Comparison of ENCODE assay signal across 36 cellular contexts in genomic region chr2:168049609-168050008, GRCh38.
"Had no signal": no experiment of that assay in that cellular context is flagged by ENCODE, and none has a peak within 500 bp of the region (broad histone marks: within the 10 kb centered on the region; RNA-seq: fewer than 3 reads in every experiment).

No MANE protein-coding gene starts in this region.

- ATAC-seq: activated CD4-positive, alpha-beta T cell treated with anti-CD3 and anti-CD28 coated beads for 36 hours; activated CD4-positive, CD25-positive, alpha-beta regulatory T cell treated with anti-CD3 and anti-CD28 coated beads, Interleukin-2, amount 50 U/mL, for 24 hours; activated CD8-positive, alpha-beta memory T cell treated with anti-CD3 and anti-CD28 coated beads, Interleukin-2, amount 10 ng/mL, durations not matched to agents 7 days and 5 days; activated CD8-positive, alpha-beta T cell treated with anti-CD3 and anti-CD28 coated beads, Interleukin-2, amount 10 ng/mL, durations not matched to agents 7 days and 5 days; activated naive CD8-positive, alpha-beta T cell treated with anti-CD3 and anti-CD28 coated beads, Interleukin-2, amount 50 U/mL, for 24 hours had no signal

- H3K27me3 Mint-ChIP-seq: activated CD4-positive, alpha-beta memory T cell treated with anti-CD3 and anti-CD28 coated beads, Interleukin-2, amount 10 ng/mL, durations not matched to agents 7 days and 5 days; activated CD4-positive, alpha-beta T cell treated with anti-CD3 and anti-CD28 coated beads for 36 hours; activated CD4-positive, alpha-beta T cell treated with anti-CD3 and anti-CD28 coated beads, Interleukin-2, amount 10 ng/mL, durations not matched to agents 7 days and 5 days; activated CD8-positive, alpha-beta memory T cell treated with anti-CD3 and anti-CD28 coated beads, Interleukin-2, amount 10 ng/mL, durations not matched to agents 7 days and 5 days; activated naive CD4-positive, alpha-beta T cell treated with anti-CD3 and anti-CD28 coated beads, Interleukin-2, amount 10 ng/mL, durations not matched to agents 7 days and 5 days; activated naive CD4-positive, alpha-beta T cell treated with anti-CD3 and anti-CD28 coated beads, Interleukin-2, amount 50 U/mL, for 24 hours; activated naive CD8-positive, alpha-beta T cell; activated naive CD8-positive, alpha-beta T cell treated with anti-CD3 and anti-CD28 coated beads, Interleukin-2, amount 10 ng/mL, durations not matched to agents 7 days and 5 days; activated naive CD8-positive, alpha-beta T cell treated with anti-CD3 and anti-CD28 coated beads, Interleukin-2, amount 50 U/mL, for 24 hours; activated T-cell treated with anti-CD3 and anti-CD28 coated beads, Interleukin-2, amount 50 U/mL, for 24 hours; brain had no signal

- H3K9me3 Mint-ChIP-seq: activated CD4-positive, alpha-beta memory T cell treated with anti-CD3 and anti-CD28 coated beads, Interleukin-2, amount 10 ng/mL, durations not matched to agents 7 days and 5 days; activated CD4-positive, alpha-beta T cell treated with anti-CD3 and anti-CD28 coated beads, Interleukin-2, amount 10 ng/mL, durations not matched to agents 7 days and 5 days; activated naive CD4-positive, alpha-beta T cell treated with anti-CD3 and anti-CD28 coated beads, Interleukin-2, amount 10 ng/mL, durations not matched to agents 7 days and 5 days; activated naive CD4-positive, alpha-beta T cell treated with anti-CD3 and anti-CD28 coated beads, Interleukin-2, amount 50 U/mL, for 24 hours; activated naive CD8-positive, alpha-beta T cell treated with anti-CD3 and anti-CD28 coated beads, Interleukin-2, amount 10 ng/mL, durations not matched to agents 7 days and 5 days; activated naive CD8-positive, alpha-beta T cell treated with anti-CD3 and anti-CD28 coated beads, Interleukin-2, amount 50 U/mL, for 24 hours; activated T-cell treated with anti-CD3 and anti-CD28 coated beads, Interleukin-2, amount 50 U/mL, for 24 hours; activated T-helper 2 cell treated with anti-CD3 and anti-CD28 coated beads, Interferon-gamma antibody, Interleukin-2, Interleukin-4, amounts not matched to agents 10 μg/mL and 5 μg/mL and 100 μg/mL, durations not matched to agents 14 hours and 24 hours and 36 hours; brain; T-helper 1 cell treated with Interleukin-12 subunit alpha and Interleukin-12 subunit beta and Interleukin-4 antibody, amounts not matched to agents 30 μg/mL and 1 μg/mL, for 36 hours; T-helper 2 cell treated with Interferon-gamma antibody and Interleukin-4, amounts not matched to agents 5 μg/mL and 100 μg/mL, for 36 hours; WTC11 had no signal

- H3K9me3 ChIP-seq: ascending aorta had no signal

- H3K4me3 Mint-ChIP-seq: activated CD4-positive, alpha-beta memory T cell treated with anti-CD3 and anti-CD28 coated beads, Interleukin-2, amount 10 ng/mL, durations not matched to agents 7 days and 5 days; activated CD4-positive, alpha-beta T cell treated with anti-CD3 and anti-CD28 coated beads for 36 hours; activated CD4-positive, alpha-beta T cell treated with anti-CD3 and anti-CD28 coated beads, Interleukin-2, amount 10 ng/mL, durations not matched to agents 7 days and 5 days; activated CD8-positive, alpha-beta memory T cell treated with anti-CD3 and anti-CD28 coated beads, Interleukin-2, amount 10 ng/mL, durations not matched to agents 7 days and 5 days; activated CD8-positive, alpha-beta T cell treated with anti-CD3 and anti-CD28 coated beads, Interleukin-2, amount 10 ng/mL, durations not matched to agents 7 days and 5 days; activated naive CD4-positive, alpha-beta T cell treated with anti-CD3 and anti-CD28 coated beads, Interleukin-2, amount 10 ng/mL, durations not matched to agents 7 days and 5 days; activated naive CD4-positive, alpha-beta T cell treated with anti-CD3 and anti-CD28 coated beads, Interleukin-2, amount 50 U/mL, for 24 hours; activated naive CD8-positive, alpha-beta T cell; activated naive CD8-positive, alpha-beta T cell treated with anti-CD3 and anti-CD28 coated beads, Interleukin-2, amount 10 ng/mL, durations not matched to agents 7 days and 5 days; activated naive CD8-positive, alpha-beta T cell treated with anti-CD3 and anti-CD28 coated beads, Interleukin-2, amount 50 U/mL, for 24 hours; activated T-cell treated with anti-CD3 and anti-CD28 coated beads, Interleukin-2, amount 50 U/mL, for 24 hours; brain; T-helper 1 cell treated with Interleukin-12 subunit alpha and Interleukin-12 subunit beta and Interleukin-4 antibody, amounts not matched to agents 30 μg/mL and 1 μg/mL, for 36 hours; T-helper 2 cell treated with Interferon-gamma antibody and Interleukin-4, amounts not matched to agents 5 μg/mL and 100 μg/mL, for 36 hours; WTC11 had no signal

- H3K27ac ChIP-seq: ascending aorta, VCaP had no signal

- H3K4me3 ChIP-seq: ascending aorta had no signal

- DNase-seq: activated CD4-positive, alpha-beta memory T cell treated with anti-CD3 and anti-CD28 coated beads, Interleukin-2, amount 10 ng/mL, durations not matched to agents 7 days and 5 days; activated CD4-positive, alpha-beta T cell treated with anti-CD3 and anti-CD28 coated beads for 1 hour; activated CD4-positive, alpha-beta T cell treated with anti-CD3 and anti-CD28 coated beads for 36 hours; activated CD4-positive, alpha-beta T cell treated with anti-CD3 and anti-CD28 coated beads for 48 hours; activated CD4-positive, alpha-beta T cell treated with anti-CD3 and anti-CD28 coated beads, Interleukin-2, amount 10 ng/mL, durations not matched to agents 7 days and 5 days; activated CD4-positive, alpha-beta T cell treated with anti-CD3 and anti-CD28 coated beads, Interleukin-2, amount 50 U/mL, for 48 hours; activated CD4-positive, CD25-positive, alpha-beta regulatory T cell; activated CD8-positive, alpha-beta memory T cell treated with anti-CD3 and anti-CD28 coated beads for 24 hours; activated CD8-positive, alpha-beta memory T cell treated with anti-CD3 and anti-CD28 coated beads, Interleukin-2, amount 10 ng/mL, durations not matched to agents 7 days and 5 days; activated CD8-positive, alpha-beta memory T cell treated with anti-CD3 and anti-CD28 coated beads, Interleukin-2, amount 50 U/mL, for 48 hours; activated CD8-positive, alpha-beta T cell treated with anti-CD3 and anti-CD28 coated beads, Interleukin-2, amount 10 ng/mL, durations not matched to agents 7 days and 5 days; activated effector memory CD4-positive, alpha-beta T cell treated with Interleukin-2 at 50 U/mL for 16 hours; activated gamma-delta T cell; activated naive CD4-positive, alpha-beta T cell treated with anti-CD3 and anti-CD28 coated beads, Interleukin-2, amount 10 ng/mL, durations not matched to agents 7 days and 5 days; activated naive CD4-positive, alpha-beta T cell treated with Interleukin-2 at 50 U/mL for 16 hours; activated naive CD8-positive, alpha-beta T cell treated with anti-CD3 and anti-CD28 coated beads, Interleukin-2, amount 10 ng/mL, durations not matched to agents 7 days and 5 days; activated naive CD8-positive, alpha-beta T cell treated with anti-CD3 and anti-CD28 coated beads, Interleukin-2, amount 50 U/mL, for 24 hours; activated T-cell treated with anti-CD3 and anti-CD28 coated beads, Interleukin-2, amount 50 U/mL, for 24 hours; activated T-cell treated with anti-CD3 and anti-CD28 coated beads, Interleukin-2, amount 50 U/mL, for 48 hours; amygdala; anterior cingulate cortex; central memory CD4-positive, alpha-beta T cell; SW 1271; T-helper 1 cell; T-helper 2 cell; T-helper 9 cell had no signal

- H3K36me3 Mint-ChIP-seq: WTC11 had no signal

- H3K4me1 ChIP-seq: ascending aorta had no signal

- H3K4me1 Mint-ChIP-seq: activated CD8-positive, alpha-beta memory T cell treated with anti-CD3 and anti-CD28 coated beads, Interleukin-2, amount 10 ng/mL, durations not matched to agents 7 days and 5 days; activated naive CD8-positive, alpha-beta T cell treated with anti-CD3 and anti-CD28 coated beads, Interleukin-2, amount 10 ng/mL, durations not matched to agents 7 days and 5 days had no signal

- H3K27ac Mint-ChIP-seq: activated CD4-positive, alpha-beta memory T cell treated with anti-CD3 and anti-CD28 coated beads, Interleukin-2, amount 10 ng/mL, durations not matched to agents 7 days and 5 days; activated CD4-positive, alpha-beta T cell treated with anti-CD3 and anti-CD28 coated beads for 36 hours; activated CD4-positive, alpha-beta T cell treated with anti-CD3 and anti-CD28 coated beads, Interleukin-2, amount 10 ng/mL, durations not matched to agents 7 days and 5 days; activated CD8-positive, alpha-beta memory T cell treated with anti-CD3 and anti-CD28 coated beads, Interleukin-2, amount 10 ng/mL, durations not matched to agents 7 days and 5 days; activated CD8-positive, alpha-beta T cell treated with anti-CD3 and anti-CD28 coated beads, Interleukin-2, amount 10 ng/mL, durations not matched to agents 7 days and 5 days; activated naive CD4-positive, alpha-beta T cell treated with anti-CD3 and anti-CD28 coated beads, Interleukin-2, amount 10 ng/mL, durations not matched to agents 7 days and 5 days; activated naive CD4-positive, alpha-beta T cell treated with anti-CD3 and anti-CD28 coated beads, Interleukin-2, amount 50 U/mL, for 24 hours; activated naive CD8-positive, alpha-beta T cell; activated naive CD8-positive, alpha-beta T cell treated with anti-CD3 and anti-CD28 coated beads, Interleukin-2, amount 10 ng/mL, durations not matched to agents 7 days and 5 days; activated naive CD8-positive, alpha-beta T cell treated with anti-CD3 and anti-CD28 coated beads, Interleukin-2, amount 50 U/mL, for 24 hours; activated T-cell treated with anti-CD3 and anti-CD28 coated beads, Interleukin-2, amount 50 U/mL, for 24 hours; activated T-helper 2 cell treated with anti-CD3 and anti-CD28 coated beads, Interferon-gamma antibody, Interleukin-2, Interleukin-4, amounts not matched to agents 10 μg/mL and 5 μg/mL and 100 μg/mL, durations not matched to agents 14 hours and 24 hours and 36 hours; T-helper 1 cell treated with Interleukin-12 subunit alpha and Interleukin-12 subunit beta and Interleukin-4 antibody, amounts not matched to agents 30 μg/mL and 1 μg/mL, for 36 hours; T-helper 2 cell treated with Interferon-gamma antibody and Interleukin-4, amounts not matched to agents 5 μg/mL and 100 μg/mL, for 36 hours; WTC11 had no signal

- H3K27me3 ChIP-seq: ascending aorta had no signal
